Comparison of ENCODE assay signal across 8 cellular contexts in genomic region chr1:174989540-174990181, GRCh38. TPM values are rescaled to one million over a fixed set of nuclear protein-coding genes. Genes with fewer than 3 reads are reported as not detected.
DNase-seq lines count a peak whose midpoint lies in the region; ATAC-seq, FAIRE-seq and TF ChIP-seq lines count a peak whose summit lies in the region.

No MANE protein-coding gene starts in this region.

- H3K4me3 Mint-ChIP-seq in T-helper 1 cell treated with Interleukin-12 subunit alpha and Interleukin-12 subunit beta and Interleukin-4 antibody, amounts not matched to agents 30 μg/mL and 1 μg/mL, for 36 hours, result peak overlapping the region; percentile 76
- H3K4me3 Mint-ChIP-seq in activated T-helper 17 cell treated with anti-CD3 and anti-CD28 coated beads, Interleukin-2, amount 50 U/mL, for 72 hours, result peak overlapping the region; percentile 88

- no peak for FAIRE-seq in keratinocyte (lab: Jason Lieb, UNC)

- H3K79me2 ChIP-seq in keratinocyte (ENCODE audit: control insufficient read depth, insufficient read depth, low read length), result no peaks in the 10 kb centered on the region

- no peak for DNase-seq in T-helper 1 cell
- no peak for DNase-seq in keratinocyte (ENCODE audit: low read depth, low spot score)
- DNase-seq in suprapubic skin (ENCODE audit: low spot score in 2 of 2), result no peak
- no peak for DNase-seq in GDM1 (lab: John Stamatoyannopoulos, UW)
- DNase-seq in T1000 (lab: John Stamatoyannopoulos, UW), result no peak

- H3K4me3 ChIP-seq in keratinocyte (ENCODE audit: control insufficient read depth in 2 of 3, extremely low read depth in 1 of 3, insufficient read depth in 2 of 3, low read depth in 1 of 3, low read length in 3 of 3), result no peak overlapping the region
- H3K4me3 ChIP-seq in suprapubic skin, result peak overlapping the region; percentile 50

- no peaks in the 10 kb centered on the region for H3K27me3 Mint-ChIP-seq in T-helper 1 cell treated with Interleukin-12 subunit alpha and Interleukin-12 subunit beta and Interleukin-4 antibody, amounts not matched to agents 30 μg/mL and 1 μg/mL, for 36 hours (ENCODE audit: low read depth)
- no peaks in the 10 kb centered on the region for H3K27me3 Mint-ChIP-seq in activated T-helper 17 cell treated with anti-CD3 and anti-CD28 coated beads, Interleukin-2, amount 50 U/mL, for 72 hours

- H2AFZ ChIP-seq in keratinocyte (ENCODE audit: control insufficient read depth, low read length), result peak overlapping the region; percentile 64

- H4K20me1 ChIP-seq in keratinocyte (ENCODE audit: control insufficient read depth, extremely low read depth, insufficient read depth, low read length), result no peaks in the 10 kb centered on the region

- no peak for TF ChIP-seq POLR2A in suprapubic skin (IDR thresholded peaks at IDR 0.05)

- peaks cover 27% of the 10 kb centered on the region for H3K4me1 Mint-ChIP-seq in T-helper 1 cell treated with Interleukin-12 subunit alpha and Interleukin-12 subunit beta and Interleukin-4 antibody, amounts not matched to agents 30 μg/mL and 1 μg/mL, for 36 hours (ENCODE audit: low read depth)
- peaks cover 16% of the 10 kb centered on the region for H3K4me1 Mint-ChIP-seq in activated T-helper 17 cell treated with anti-CD3 and anti-CD28 coated beads, Interleukin-2, amount 50 U/mL, for 72 hours

- 49% methylated on average over 5 of the region's 5 CpGs for WGBS in suprapubic skin

- H3K36me3 Mint-ChIP-seq in T-helper 1 cell treated with Interleukin-12 subunit alpha and Interleukin-12 subunit beta and Interleukin-4 antibody, amounts not matched to agents 30 μg/mL and 1 μg/mL, for 36 hours (ENCODE audit: low read depth), result peaks cover 39% of the 10 kb centered on the region
- H3K36me3 Mint-ChIP-seq in activated T-helper 17 cell treated with anti-CD3 and anti-CD28 coated beads, Interleukin-2, amount 50 U/mL, for 72 hours (ENCODE audit: low read depth), result peaks cover 28% of the 10 kb centered on the region

- no peak for ATAC-seq in activated T-helper 17 cell treated with anti-CD3 and anti-CD28 coated beads, Interleukin-2, amount 50 U/mL, for 72 hours (replicated peaks)
- ATAC-seq in HG03354 (IDR thresholded peaks at IDR 0.05; ENCODE audit: poor library complexity, severe bottlenecking, unreplicated experiment), result no peak

- dilution Hi-C loops in keratinocyte (cut with MboI; ENCODE audit: extremely low pct_ligation_motif_present, low sequenced_read_pairs), result no loop called here

- H3K36me3 ChIP-seq in keratinocyte (ENCODE audit: control insufficient read depth in 2 of 2, extremely low read depth in 1 of 2, insufficient read depth in 2 of 2, low read length in 2 of 2) (no peaks in the 10 kb centered on the region), suprapubic skin (no peaks in the 10 kb centered on the region)

- H3K27ac ChIP-seq in keratinocyte (ENCODE audit: control insufficient read depth, insufficient read depth, low read length) (peak overlapping the region; percentile 13), suprapubic skin (peak overlapping the region; percentile 82)

- H3K9me3 ChIP-seq in keratinocyte (ENCODE audit: control insufficient read depth, low read depth, low read length), result no peaks in the 10 kb centered on the region
- H3K9me3 ChIP-seq in suprapubic skin, result no peaks in the 10 kb centered on the region

- H3K27ac Mint-ChIP-seq in T-helper 1 cell treated with Interleukin-12 subunit alpha and Interleukin-12 subunit beta and Interleukin-4 antibody, amounts not matched to agents 30 μg/mL and 1 μg/mL, for 36 hours, result peak overlapping the region; percentile 85
- peak overlapping the region; percentile 93 for H3K27ac Mint-ChIP-seq in activated T-helper 17 cell treated with anti-CD3 and anti-CD28 coated beads, Interleukin-2, amount 50 U/mL, for 72 hours

- peaks cover 6% of the 10 kb centered on the region for H3K4me1 ChIP-seq in keratinocyte (ENCODE audit: control insufficient read depth, extremely low read depth, insufficient read depth, low read length)
- peaks cover 15% of the 10 kb centered on the region for H3K4me1 ChIP-seq in suprapubic skin

- no peaks in the 10 kb centered on the region for H3K27me3 ChIP-seq in keratinocyte (ENCODE audit: control insufficient read depth, extremely low read depth, insufficient read depth, low read length)
- no peaks in the 10 kb centered on the region for H3K27me3 ChIP-seq in suprapubic skin

- no peak overlapping the region for H3K9ac ChIP-seq in keratinocyte (ENCODE audit: control insufficient read depth, extremely low read depth, insufficient read depth, low read length)

- H3K4me2 ChIP-seq in keratinocyte (ENCODE audit: control insufficient read depth, extremely low read depth, insufficient read depth, low read depth, low read length), result peak overlapping the region; percentile 72

- no peaks in the 10 kb centered on the region for H3K9me3 Mint-ChIP-seq in T-helper 1 cell treated with Interleukin-12 subunit alpha and Interleukin-12 subunit beta and Interleukin-4 antibody, amounts not matched to agents 30 μg/mL and 1 μg/mL, for 36 hours
- no peaks in the 10 kb centered on the region for H3K9me3 Mint-ChIP-seq in activated T-helper 17 cell treated with anti-CD3 and anti-CD28 coated beads, Interleukin-2, amount 50 U/mL, for 72 hours

- TF ChIP-seq CTCF in keratinocyte (optimal IDR thresholded peaks at IDR 0.05 in 1 of 3, IDR thresholded peaks at IDR 0.05 in 1 of 3, conservative IDR thresholded peaks at IDR 0.05 in 1 of 3; ENCODE audit: extremely low read depth in 1 of 3, insufficient read depth in 2 of 3, low read length in 3 of 3) (no peak), suprapubic skin (IDR thresholded peaks at IDR 0.05) (no peak)

- H3K9me1 ChIP-seq in keratinocyte (ENCODE audit: control insufficient read depth, extremely low read depth, insufficient read depth, low read length), result no peaks in the 10 kb centered on the region

- no peak for TF ChIP-seq EP300 in suprapubic skin (IDR thresholded peaks at IDR 0.05)

RNA-seq across cellular contexts. Expression of gene CACYBP, which starts 10.1 kb away (rescaled TPM):
- total RNA-seq in activated T-helper 17 cell treated with anti-CD3 and anti-CD28 coated beads, Interleukin-2, amount 50 U/mL, for 72 hours, result 100 to 1,000 TPM; 289 to 427 TPM
- 18.3 to 67.8 TPM (median 59.3 TPM) in 3 replicates for polyA plus RNA-seq in keratinocyte
- 55.6 TPM for polyA plus RNA-seq in keratinocyte (2011; ENCODE audit: low read depth)
- polyA plus RNA-seq in keratinocyte (2011; cell fraction: cytosol; rRNA removed), result 35.6 and 38.3 TPM in 2 replicates
- 21.7 and 26.4 TPM in 2 replicates for polyA plus RNA-seq in keratinocyte (2011; cell fraction: nucleus; rRNA removed)
- 48.4 and 104 TPM in 2 replicates for polyA plus RNA-seq in keratinocyte (2012; ENCODE audit: low replicate concordance)
- polyA minus RNA-seq in keratinocyte, result 1.4 to 12.3 TPM (median 3.2 TPM) in 3 replicates
- 12.3 TPM for polyA minus RNA-seq in keratinocyte (2011; cell fraction: cytosol; rRNA and poly(A)+ RNA removed)
- 2.6 and 13.3 TPM in 2 replicates for polyA minus RNA-seq in keratinocyte (2011; cell fraction: nucleus; rRNA and poly(A)+ RNA removed)
- total RNA-seq in suprapubic skin, result 10 to 100 TPM; 41.8 to 66.7 (median 64.5) TPM

RNA-seq across cellular contexts. Expression of gene MRPS14, which starts 33.6 kb away (rescaled TPM):
- total RNA-seq in activated T-helper 17 cell treated with anti-CD3 and anti-CD28 coated beads, Interleukin-2, amount 50 U/mL, for 72 hours, result 10 to 100 TPM; 25.0 to 31.5 TPM
- 19.2 to 35.2 TPM (median 25.4 TPM) in 3 replicates for polyA plus RNA-seq in keratinocyte
- polyA plus RNA-seq in keratinocyte (2011; ENCODE audit: low read depth), result 11.9 TPM
- polyA plus RNA-seq in keratinocyte (2011; cell fraction: cytosol; rRNA removed), result 19.6 and 26.5 TPM in 2 replicates
- 18.2 and 21.3 TPM in 2 replicates for polyA plus RNA-seq in keratinocyte (2011; cell fraction: nucleus; rRNA removed)
- polyA plus RNA-seq in keratinocyte (2012; ENCODE audit: low replicate concordance), result 22.6 and 23.2 TPM in 2 replicates
- 3.5 to 12.2 TPM (median 9.6 TPM) in 3 replicates for polyA minus RNA-seq in keratinocyte
- polyA minus RNA-seq in keratinocyte (2011; cell fraction: cytosol; rRNA and poly(A)+ RNA removed), result 4.6 TPM
- 3.2 and 5.4 TPM in 2 replicates for polyA minus RNA-seq in keratinocyte (2011; cell fraction: nucleus; rRNA and poly(A)+ RNA removed)
- total RNA-seq in suprapubic skin, result 10 to 100 TPM; 12.7 to 22.9 (median 17.9) TPM

Comparison
In these comparisons a context has a peak if more than half of its experiments do, and no peak if none do; other contexts are left out.
1. RNA of gene CACYBP, which starts 10.1 kb away (total RNA-seq): 289 to 427 TPM in activated T-helper 17 cell treated with anti-CD3 and anti-CD28 coated beads, Interleukin-2, amount 50 U/mL, for 72 hours; 41.8 to 66.7 TPM in suprapubic skin; every median in the first group is over 4 times any median in the second.